9 cellular contexts compared by ENCODE assay signal in the genomic region with DNA sequence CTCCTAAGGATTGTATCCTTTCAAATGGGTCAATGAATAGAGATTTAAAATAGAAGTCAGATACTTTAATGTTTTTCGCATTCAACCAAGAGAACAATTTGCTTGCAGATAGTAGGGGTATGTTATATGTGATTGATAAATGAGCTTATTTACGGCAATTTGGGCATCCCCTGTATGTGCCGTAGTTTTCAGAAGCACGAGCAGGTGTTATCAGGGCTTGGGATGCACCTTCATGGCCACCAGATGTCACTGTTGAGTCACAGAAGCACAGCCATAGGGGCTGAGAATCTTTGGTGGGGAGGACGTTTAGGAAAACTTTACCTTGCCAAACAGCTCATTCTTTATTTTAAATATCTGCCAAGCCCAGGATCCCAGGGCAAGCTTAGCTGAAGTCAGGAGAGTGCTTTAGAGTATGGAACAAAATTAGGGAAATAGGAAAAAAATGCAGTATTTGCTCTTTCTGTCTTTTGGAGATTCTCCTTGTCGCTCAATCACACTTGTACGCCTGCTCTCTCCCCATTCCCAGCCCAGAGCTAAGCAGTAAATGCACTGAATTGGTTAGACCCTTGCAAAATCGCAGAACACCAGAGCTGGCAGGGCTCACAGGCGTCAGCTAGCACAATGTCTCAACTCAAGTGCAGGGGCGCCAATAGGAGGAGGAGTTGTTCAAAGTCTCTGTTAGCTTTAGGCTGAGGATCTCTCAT.
DNase-seq lines count a peak whose midpoint lies in the region; ATAC-seq and TF ChIP-seq lines count a peak whose summit lies in the region.
"Had no signal": no experiment of that assay in that cellular context is flagged by ENCODE, and none has a peak within 500 bp of the region (broad histone marks: within the 10 kb centered on the region; RNA-seq: fewer than 3 reads in every experiment).

No MANE protein-coding gene starts in this region.

- H3K4me3 Mint-ChIP-seq in activated naive CD4-positive, alpha-beta T cell treated with anti-CD3 and anti-CD28 coated beads for 36 hours, result no peak overlapping the region
- H3K4me3 Mint-ChIP-seq in progenitor cell of endocrine pancreas (ENCODE audit: low read depth), result no peak overlapping the region
- H3K4me3 Mint-ChIP-seq: stimulated activated naive CD8-positive, alpha-beta T cell treated with anti-CD3 and anti-CD28 coated beads, Interleukin-15, Interleukin-2, amounts not matched to agents 100 ng/mL and 50 ng/mL, for 24 hours had no signal

- CTCF ChIA-PET in activated naive CD4-positive, alpha-beta T cell treated with anti-CD3 and anti-CD28 coated beads for 36 hours (lab: Charles Lee), result interaction anchor here (0.6 to 3.3 kb wide), 28 partner anchors 8 to 1183 kb away, joined by 3 to 29 read pairs (median 4); no protein-coding TSS in a partner anchor

- peaks cover 15% of the 10 kb centered on the region for H3K9me3 Mint-ChIP-seq in activated naive CD4-positive, alpha-beta T cell treated with anti-CD3 and anti-CD28 coated beads for 36 hours
- H3K9me3 Mint-ChIP-seq in progenitor cell of endocrine pancreas (ENCODE audit: low read depth), result no peaks in the 10 kb centered on the region

- H3K27ac Mint-ChIP-seq in activated naive CD4-positive, alpha-beta T cell treated with anti-CD3 and anti-CD28 coated beads for 36 hours, result no peak overlapping the region
- no peak overlapping the region for H3K27ac Mint-ChIP-seq in progenitor cell of endocrine pancreas
- H3K27ac Mint-ChIP-seq: stimulated activated naive CD8-positive, alpha-beta T cell treated with anti-CD3 and anti-CD28 coated beads, Interleukin-15, Interleukin-2, amounts not matched to agents 100 ng/mL and 50 ng/mL, for 24 hours had no signal

- peaks cover 24% of the 10 kb centered on the region for H3K27me3 Mint-ChIP-seq in activated naive CD4-positive, alpha-beta T cell treated with anti-CD3 and anti-CD28 coated beads for 36 hours (ENCODE audit: low read depth)
- H3K27me3 Mint-ChIP-seq in progenitor cell of endocrine pancreas, result peaks cover 55% of the 10 kb centered on the region

- peak; percentile 90 for ATAC-seq in Right ventricle myocardium inferior
- no peak for ATAC-seq in HG03097 (IDR thresholded peaks at IDR 0.05; ENCODE audit: low FRiP score, unreplicated experiment)

- intact Hi-C loops in Right ventricle myocardium inferior (cut with DNase I), result loop anchor here (1.0 to 10.0 kb wide), 3 partner anchors 81 to 1181 kb away; no protein-coding TSS in a partner anchor
- intact Hi-C loops in cardiac septum (cut with DNase I), result loop anchor here (1.0 to 10.0 kb wide), 4 partner anchors 81 to 1181 kb away; no protein-coding TSS in a partner anchor
- intact Hi-C loops in activated naive CD4-positive, alpha-beta T cell treated with anti-CD3 and anti-CD28 coated beads for 36 hours (cut with micrococcal nuclease), result loop anchor here (1.0 to 5.0 kb wide), 4 partner anchors 193 to 1184 kb away; no protein-coding TSS in a partner anchor

- H3K4me1 Mint-ChIP-seq in activated naive CD4-positive, alpha-beta T cell treated with anti-CD3 and anti-CD28 coated beads for 36 hours (ENCODE audit: low read depth), result no peaks in the 10 kb centered on the region
- H3K4me1 Mint-ChIP-seq in progenitor cell of endocrine pancreas (ENCODE audit: low read depth), result peaks cover 7% of the 10 kb centered on the region

- peak; percentile 98 for TF ChIP-seq CTCF in progenitor cell of endocrine pancreas (IDR thresholded peaks at IDR 0.05; ENCODE audit: unreplicated experiment)

- H3K36me3 Mint-ChIP-seq in activated naive CD4-positive, alpha-beta T cell treated with anti-CD3 and anti-CD28 coated beads for 36 hours (ENCODE audit: low read depth), result no peaks in the 10 kb centered on the region
- no peaks in the 10 kb centered on the region for H3K36me3 Mint-ChIP-seq in progenitor cell of endocrine pancreas (ENCODE audit: insufficient read depth)

- DNase-seq in Right ventricle myocardium inferior (ENCODE audit: missing footprints), result no peak
- DNase-seq in cardiac septum (ENCODE audit: low spot score), result no peak
- peak; percentile 31 for DNase-seq in HK-2 (ENCODE audit: unreplicated experiment)
- peak; percentile 8 for DNase-seq in SHP77 treated with DMSO at 0.1 percent for 48 hours (lab: John Stamatoyannopoulos, UW)
- peak; percentile 70 for DNase-seq in activated naive CD4-positive, alpha-beta T cell treated with anti-CD3 and anti-CD28 coated beads for 36 hours
- peak; percentile 41 for DNase-seq in glomerular visceral epithelial cell (ENCODE audit: extremely low spot score)
- DNase-seq in progenitor cell of endocrine pancreas (ENCODE audit: low spot score, unreplicated experiment), result peak; percentile 28

Comparison
In these comparisons a context has a peak if more than half of its experiments do, and no peak if none do; other contexts are left out.
1. DNase-seq: peak in HK-2 (single experiment), SHP77 treated with DMSO at 0.1 percent for 48 hours (single experiment), activated naive CD4-positive, alpha-beta T cell treated with anti-CD3 and anti-CD28 coated beads for 36 hours (single experiment), glomerular visceral epithelial cell (single experiment) and progenitor cell of endocrine pancreas (single experiment); none in Right ventricle myocardium inferior (single experiment) and cardiac septum (single experiment).